Comparison of ENCODE assay signal across 23 cellular contexts in the genomic region with DNA sequence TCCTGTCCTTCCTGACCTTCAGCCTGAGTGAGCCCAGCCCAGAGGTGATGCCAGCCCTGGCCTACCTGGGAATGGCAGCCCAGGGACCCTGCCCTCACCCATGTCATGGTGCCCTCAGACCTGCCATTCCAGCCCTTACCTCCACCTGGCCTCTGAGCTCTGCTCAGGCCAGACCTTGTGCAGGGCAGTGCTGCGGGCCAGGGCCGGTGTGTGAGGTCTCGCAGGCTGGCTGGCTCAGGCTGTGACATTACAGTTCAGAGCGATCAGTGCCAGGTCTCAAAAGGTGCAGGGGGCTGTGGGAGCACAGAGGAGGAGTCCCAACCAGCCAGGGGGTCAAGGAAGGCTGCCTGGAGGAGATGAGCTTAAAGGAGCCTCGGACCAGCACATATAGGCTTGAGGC. TPM values are rescaled to one million over a fixed set of nuclear protein-coding genes. Genes with fewer than 3 reads are reported as not detected.
DNase-seq lines count a peak whose midpoint lies in the region; TF ChIP-seq lines count a peak whose summit lies in the region.
"Had no signal": no experiment of that assay in that cellular context is flagged by ENCODE, and none has a peak within 500 bp of the region (broad histone marks: within the 10 kb centered on the region; RNA-seq: fewer than 3 reads in every experiment).

No MANE protein-coding gene starts in this region.

- no peak overlapping the region for H3K4me3 ChIP-seq in BLaER1
- H3K4me3 ChIP-seq in DOHH2 (ENCODE audit: low read length) = no peak overlapping the region
- no peak overlapping the region for H3K4me3 ChIP-seq in WERI-Rb-1 (ENCODE audit: low read depth, low read length)
- H3K4me3 ChIP-seq in neuronal stem cell (ENCODE audit: low read length in 2 of 2) = no peak overlapping the region
- H3K4me3 ChIP-seq: A549, GM23248, SK-N-MC had no signal

- H3K23ac ChIP-seq in neuronal stem cell (ENCODE audit: low read depth, low read length, poor library complexity) = peak overlapping the region; percentile 76

- H2AFZ ChIP-seq in neuronal stem cell (ENCODE audit: low read length) = no peak overlapping the region
- H2AFZ ChIP-seq: GM23248 had no signal

- 0 out of 2 replicates have a peak, but pooled peaks cover 2% of the 10 kb centered on the region for H3F3A ChIP-seq in DOHH2 (ENCODE audit: control insufficient read depth, insufficient read depth)

- H2BK120ac ChIP-seq in neuronal stem cell (ENCODE audit: low read depth, low read length) = no peak overlapping the region

- H3K4me1 ChIP-seq in BLaER1 = peaks cover 37% of the 10 kb centered on the region
- peaks cover 55% of the 10 kb centered on the region for H3K4me1 ChIP-seq in DOHH2 (ENCODE audit: control insufficient read depth, low read length)
- peaks cover 6 to 16% of the 10 kb centered on the region in 2 donors for H3K4me1 ChIP-seq in neuronal stem cell (ENCODE audit: control insufficient read depth in 2 of 2, insufficient read depth in 1 of 2, low read depth in 1 of 2, low read length in 2 of 2)

- H3K9me3 ChIP-seq in BLaER1 (no peaks in the 10 kb centered on the region), DOHH2 (ENCODE audit: control insufficient read depth, insufficient read depth, low read length) (no peaks in the 10 kb centered on the region), WERI-Rb-1 (ENCODE audit: severe bottlenecking) (no peaks in the 10 kb centered on the region), neuronal stem cell (replicated peaks in 1 of 2; ENCODE audit: control insufficient read depth in 2 of 2, insufficient read depth in 1 of 2, low read depth in 1 of 2, low read length in 2 of 2) (no peaks in the 10 kb centered on the region)
- H3K9me3 ChIP-seq: A549 had no signal

- H3K4me2 ChIP-seq in BLaER1 = peak overlapping the region; percentile 66
- H3K4me2 ChIP-seq in DOHH2 (ENCODE audit: low read length) = peak overlapping the region; percentile 78; the same call in 1 of the 2 replicates
- no peak overlapping the region for H3K4me2 ChIP-seq in neuronal stem cell (ENCODE audit: insufficient read depth, low read length, poor library complexity, severe bottlenecking)
- H3K4me2 ChIP-seq: A549 had no signal

- H2AK5ac ChIP-seq in neuronal stem cell (ENCODE audit: low read depth, low read length) = peak overlapping the region; percentile 49

- WGBS in neuronal stem cell (ENCODE audit: extremely low coverage in 2 of 2, insufficient read length in 2 of 2, insufficient replicate concordance in 1 of 2), 2 donors = no CpG with 5 or more reads among the region's 5 CpGs

- no peaks in the 10 kb centered on the region for H3K79me1 ChIP-seq in neuronal stem cell (ENCODE audit: low read depth, low read length)

- H4K8ac ChIP-seq in neuronal stem cell (ENCODE audit: low read depth, low read length) = no peak overlapping the region

- H2BK12ac ChIP-seq in neuronal stem cell (ENCODE audit: low read length) = peak overlapping the region; percentile 53

- no peak for DNase-seq in WERI-Rb-1
- DNase-seq in neuronal stem cell (ENCODE audit: low spot score) = no peak
- no peak for DNase-seq in NCI-H1417 treated with DMSO at 0.1 percent for 48 hours (lab: John Stamatoyannopoulos, UW)
- no peak for DNase-seq in NCI-H1930 (lab: John Stamatoyannopoulos, UW)
- no peak for DNase-seq in DMS53 (lab: John Stamatoyannopoulos, UW)
- DNase-seq: AML-193; CD4-positive, CD25-positive, alpha-beta regulatory T cell; DMS153; GM23248; H7; NCI-H1417; NCI-H1694 treated with DMSO at 0.1 percent for 48 hours; NCI-H2081 treated with DMSO at 0.1 percent for 48 hours; NCI-H2171; NCI-H226; NCI-H510A; NCI-H69; PC-3; SHP77 treated with DMSO at 0.1 percent for 48 hours had no signal

- H3K14ac ChIP-seq in neuronal stem cell (ENCODE audit: low read length) = peak overlapping the region; percentile 49

- no peak overlapping the region for H2BK5ac ChIP-seq in neuronal stem cell (ENCODE audit: low read length)

- peak overlapping the region; percentile 49 for H3K18ac ChIP-seq in neuronal stem cell (ENCODE audit: low read length)

- H3K9me2 ChIP-seq in DOHH2 (replicated peaks; ENCODE audit: control insufficient read depth, low read length) = no peaks in the 10 kb centered on the region

- no peaks in the 10 kb centered on the region; the same call in 1 of the 2 replicates for H4K20me1 ChIP-seq in BLaER1
- H4K20me1 ChIP-seq in DOHH2 (ENCODE audit: control insufficient read depth, insufficient read depth, low read depth, low read length) = no peaks in the 10 kb centered on the region

- H3K9ac ChIP-seq in BLaER1 (no peak overlapping the region), neuronal stem cell (ENCODE audit: low read depth, low read length, poor library complexity) (no peak overlapping the region)
- H3K9ac ChIP-seq: GM23248 had no signal

- no peak overlapping the region for H3K27ac ChIP-seq in BLaER1
- no peak overlapping the region for H3K27ac ChIP-seq in DOHH2 (ENCODE audit: low read depth, low read length)
- peak overlapping the region; percentile 77 for H3K27ac ChIP-seq in WERI-Rb-1
- H3K27ac ChIP-seq in neuronal stem cell (replicated peaks; ENCODE audit: low read length) = no peak overlapping the region
- H3K27ac ChIP-seq: A549, GM23248, SK-N-MC had no signal

- no peak overlapping the region for H2BK15ac ChIP-seq in neuronal stem cell (ENCODE audit: low read length)

- no peaks in the 10 kb centered on the region for H3K27me3 ChIP-seq in BLaER1
- H3K27me3 ChIP-seq in DOHH2 (ENCODE audit: control insufficient read depth, low read length) = 0 out of 2 replicates have a peak, but pooled peaks cover 1% of the 10 kb centered on the region
- H3K27me3 ChIP-seq in WERI-Rb-1 (ENCODE audit: insufficient read depth, low read depth, severe bottlenecking) = no peaks in the 10 kb centered on the region
- H3K27me3 ChIP-seq in neuronal stem cell (ENCODE audit: control insufficient read depth in 3 of 3, insufficient read depth in 3 of 3, low read depth in 1 of 3, low read length in 3 of 3) = peaks cover 0 to 60% (median 4%) of the 10 kb centered on the region in 3 experiments

- no peaks in the 10 kb centered on the region for H3K79me2 ChIP-seq in DOHH2 (ENCODE audit: control insufficient read depth, low read length)

- no peak for TF ChIP-seq CTCF in DOHH2 (IDR thresholded peaks at IDR 0.05; ENCODE audit: low read depth, low read length, poor library complexity, severe bottlenecking)
- no peak for TF ChIP-seq CTCF in WERI-Rb-1 (IDR thresholded peaks at IDR 0.05; ENCODE audit: low read depth, low read length)

- H3K36me3 ChIP-seq in BLaER1 = no peaks in the 10 kb centered on the region
- H3K36me3 ChIP-seq in DOHH2 (ENCODE audit: control insufficient read depth, low read length) = no peaks in the 10 kb centered on the region
- H3K36me3 ChIP-seq in WERI-Rb-1 = no peaks in the 10 kb centered on the region
- H3K36me3 ChIP-seq in neuronal stem cell (replicated peaks in 1 of 2; ENCODE audit: control insufficient read depth in 2 of 2, insufficient read depth in 2 of 2, low read length in 2 of 2) = no peaks in the 10 kb centered on the region

- peak overlapping the region; percentile 85 for H4K91ac ChIP-seq in neuronal stem cell (ENCODE audit: low read depth, low read length, poor library complexity)

- H3K4ac ChIP-seq in neuronal stem cell (ENCODE audit: low read length) = no peak overlapping the region

RNA-seq across cellular contexts. Expression of gene CPLX3, which starts 6.4 kb away (rescaled TPM):
- 0.03 TPM for polyA plus RNA-seq in neuronal stem cell (2013, experiment 1 of 2)
- polyA plus RNA-seq in neuronal stem cell (2013, experiment 2 of 2) = 0.03 TPM
- polyA plus RNA-seq: A549; CD4-positive, CD25-positive, alpha-beta regulatory T cell; GM23248 had no signal

RNA-seq across cellular contexts. Expression of gene LMAN1L, which starts 7.4 kb away (rescaled TPM):
- not detected for polyA plus RNA-seq in neuronal stem cell (2013, experiment 1 of 2)
- not detected for polyA plus RNA-seq in neuronal stem cell (2013, experiment 2 of 2)
- polyA plus RNA-seq: A549; CD4-positive, CD25-positive, alpha-beta regulatory T cell; GM23248 had no signal

RNA-seq across cellular contexts. Expression of gene ULK3, which starts 22.9 kb away (rescaled TPM):
- polyA plus RNA-seq in neuronal stem cell (2013, experiment 1 of 2) = 16.2 TPM
- 15.9 TPM for polyA plus RNA-seq in neuronal stem cell (2013, experiment 2 of 2)

RNA-seq across cellular contexts. Expression of gene CSK, which starts 38.2 kb away (rescaled TPM):
- polyA plus RNA-seq in neuronal stem cell (2013, experiment 1 of 2) = 40.7 TPM
- 40.4 TPM for polyA plus RNA-seq in neuronal stem cell (2013, experiment 2 of 2)

RNA-seq across cellular contexts. Expression of gene SCAMP2, which starts 53.1 kb away (rescaled TPM):
- polyA plus RNA-seq in neuronal stem cell (2013, experiment 1 of 2) = 40.9 TPM
- polyA plus RNA-seq in neuronal stem cell (2013, experiment 2 of 2) = 46.5 TPM
